8 cellular contexts compared by ENCODE assay signal in the genomic region with DNA sequence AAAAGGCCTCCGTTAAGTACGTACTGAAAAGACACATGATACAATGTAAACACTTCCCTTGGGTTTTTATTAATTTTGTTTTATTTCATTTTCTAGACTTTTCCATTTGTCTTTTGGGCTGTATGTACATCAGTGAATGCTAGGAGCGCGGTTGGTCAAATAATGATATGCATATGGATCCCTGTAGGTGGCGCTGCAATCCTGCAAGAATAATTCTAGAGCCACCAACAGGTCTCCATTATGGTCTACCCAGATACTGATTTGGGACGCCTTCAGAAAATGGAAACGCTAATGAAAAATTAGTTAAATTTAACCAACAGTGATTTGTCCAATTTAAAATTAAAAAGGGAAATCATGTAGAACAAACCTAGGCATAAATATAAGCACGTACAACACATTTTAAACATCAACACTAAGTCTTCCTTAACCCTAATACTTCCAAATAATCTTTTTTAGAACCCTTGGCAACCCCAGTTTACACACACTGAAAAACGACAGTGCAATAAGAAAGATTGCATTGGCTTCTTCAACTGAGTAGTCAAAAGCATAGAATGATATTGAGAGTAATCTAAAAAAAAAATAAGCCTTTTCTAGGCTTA.
DNase-seq lines count a peak whose midpoint lies in the region; ATAC-seq and TF ChIP-seq lines count a peak whose summit lies in the region.

No MANE protein-coding gene starts in this region.

- CTCF ChIA-PET in WTC11 (lab: Charles Lee) = no interaction called here

- H3K4me3 Mint-ChIP-seq in WTC11 = no peak overlapping the region

- no peaks in the 10 kb centered on the region for H3K9me3 Mint-ChIP-seq in WTC11

- TF ChIP-seq CTCF in WTC11 (IDR thresholded peaks at IDR 0.05) = peak; percentile 84

- no peak overlapping the region for H3K14ac ChIP-seq in trophoblast cell (ENCODE audit: low read length)

- no peaks in the 10 kb centered on the region for H3K27me3 ChIP-seq in trophoblast cell (ENCODE audit: insufficient read depth, low read length)
- H3K27me3 ChIP-seq in effector memory CD4-positive, alpha-beta T cell (replicated peaks; ENCODE audit: control insufficient read depth, insufficient read depth, low read length, poor library complexity, severe bottlenecking) = no peaks in the 10 kb centered on the region

- POLR2A ChIA-PET in WTC11 (lab: Charles Lee) = no interaction called here

- H3K4me3 ChIP-seq in trophoblast cell (ENCODE audit: low read depth, low read length) = no peak overlapping the region
- no peak overlapping the region for H3K4me3 ChIP-seq in effector memory CD4-positive, alpha-beta T cell (ENCODE audit: insufficient read depth, low read depth, low read length, poor library complexity, severe bottlenecking)

- no peak overlapping the region for H3K27ac ChIP-seq in trophoblast cell (ENCODE audit: low read depth, low read length)
- no peak overlapping the region for H3K27ac ChIP-seq in effector memory CD4-positive, alpha-beta T cell (ENCODE audit: insufficient read depth, low read length, poor library complexity, severe bottlenecking)

- no peak overlapping the region for H3K27ac Mint-ChIP-seq in WTC11

- peak; percentile 9 for DNase-seq in DMS 273 treated with DMSO at 0.1 percent for 48 hours (lab: John Stamatoyannopoulos, UW)
- peak; percentile 18 for DNase-seq in GM19240 (ENCODE audit: insufficient read length, low spot score)
- DNase-seq in NCI-H2107 (lab: John Stamatoyannopoulos, UW) = peak; percentile 60
- peak; percentile 73 for DNase-seq in WTC11 (ENCODE audit: low spot score)
- DNase-seq in glomerular endothelial cell (ENCODE audit: extremely low read depth, low read depth, low spot score) = peak; percentile 86
- peak; percentile 78 to 89 for DNase-seq in trophoblast cell
- no peak for DNase-seq in effector memory CD4-positive, alpha-beta T cell

- no peaks in the 10 kb centered on the region for H3K4me1 ChIP-seq in trophoblast cell (ENCODE audit: control insufficient read depth in 1 of 2, insufficient read depth in 2 of 2, low read length in 2 of 2)
- no peaks in the 10 kb centered on the region for H3K4me1 ChIP-seq in effector memory CD4-positive, alpha-beta T cell (ENCODE audit: control insufficient read depth, insufficient read depth, low read length, poor library complexity, severe bottlenecking)

- H2AFZ ChIP-seq in trophoblast cell (ENCODE audit: insufficient read depth, low read length, poor library complexity) = no peak overlapping the region

- no peak overlapping the region for H4K91ac ChIP-seq in trophoblast cell (ENCODE audit: low read depth, low read length)

- H4K12ac ChIP-seq in trophoblast cell (ENCODE audit: low read depth, low read length) = no peak overlapping the region

- H3K18ac ChIP-seq in trophoblast cell (ENCODE audit: low read length) = no peak overlapping the region

- H3K79me2 ChIP-seq in trophoblast cell (ENCODE audit: control insufficient read depth, insufficient read depth, low read length, poor library complexity) = no peaks in the 10 kb centered on the region

- H3K9ac ChIP-seq in trophoblast cell (ENCODE audit: low read length) = no peak overlapping the region

- no CpG with 5 or more reads among the region's 9 CpGs for WGBS in trophoblast cell (ENCODE audit: extremely low coverage, insufficient coverage, insufficient read length)

- ATAC-seq in HG03135 (IDR thresholded peaks at IDR 0.05; ENCODE audit: unreplicated experiment) = peak; percentile 95
- peak; percentile 93 for ATAC-seq in WTC11

- H2BK5ac ChIP-seq in trophoblast cell (ENCODE audit: low read depth, low read length, poor library complexity) = no peak overlapping the region

- no peaks in the 10 kb centered on the region for H3K9me3 ChIP-seq in trophoblast cell (ENCODE audit: insufficient read depth, low read depth, low read length)
- H3K9me3 ChIP-seq in effector memory CD4-positive, alpha-beta T cell (ENCODE audit: control insufficient read depth, low read length) = no peaks in the 10 kb centered on the region

- H2BK12ac ChIP-seq in trophoblast cell (ENCODE audit: low read length) = no peak overlapping the region

- no peak overlapping the region for H2AK5ac ChIP-seq in trophoblast cell (ENCODE audit: low read length)

- H3K4me2 ChIP-seq in trophoblast cell (ENCODE audit: low read length) = no peak overlapping the region

- H3K36me3 Mint-ChIP-seq in WTC11 = no peaks in the 10 kb centered on the region

- no peak overlapping the region for H3K4ac ChIP-seq in trophoblast cell (ENCODE audit: low read depth, low read length)

- H3K36me3 ChIP-seq in trophoblast cell (ENCODE audit: control insufficient read depth in 1 of 2, insufficient read depth in 2 of 2, low read length in 2 of 2) = no peaks in the 10 kb centered on the region
- H3K36me3 ChIP-seq in effector memory CD4-positive, alpha-beta T cell (ENCODE audit: control insufficient read depth, insufficient read depth, low read length) = no peaks in the 10 kb centered on the region

- H3K79me1 ChIP-seq in trophoblast cell (ENCODE audit: low read length) = peaks cover 2% of the 10 kb centered on the region

- H4K8ac ChIP-seq in trophoblast cell (ENCODE audit: low read depth, low read length) = no peak overlapping the region

- no peak overlapping the region for H3K23ac ChIP-seq in trophoblast cell (ENCODE audit: low read length)

- no peak overlapping the region for H2BK120ac ChIP-seq in trophoblast cell (ENCODE audit: insufficient read depth, low read length, poor library complexity)

- H3K4me1 Mint-ChIP-seq in WTC11 = peaks cover 16% of the 10 kb centered on the region

- no peaks in the 10 kb centered on the region for H3K27me3 Mint-ChIP-seq in WTC11 (ENCODE audit: low read depth)

TF ChIP-seq in WTC11, 78 proteins besides CTCF, POLR2A, EP300 and RAD21:
- TF ChIP-seq ZNF121 (CRISPR knock-in tag; IDR thresholded peaks at IDR 0.05) (no peak), SMAD4 (CRISPR knock-in tag; IDR thresholded peaks at IDR 0.05) (no peak), ZBTB21 (CRISPR knock-in tag; IDR thresholded peaks at IDR 0.05; ENCODE audit: borderline replicate concordance) (no peak), SP1 (CRISPR knock-in tag; conservative IDR thresholded peaks at IDR 0.05) (no peak), NFATC4 (CRISPR knock-in tag; IDR thresholded peaks at IDR 0.05) (no peak)
- TF ChIP-seq, protein P1, sequence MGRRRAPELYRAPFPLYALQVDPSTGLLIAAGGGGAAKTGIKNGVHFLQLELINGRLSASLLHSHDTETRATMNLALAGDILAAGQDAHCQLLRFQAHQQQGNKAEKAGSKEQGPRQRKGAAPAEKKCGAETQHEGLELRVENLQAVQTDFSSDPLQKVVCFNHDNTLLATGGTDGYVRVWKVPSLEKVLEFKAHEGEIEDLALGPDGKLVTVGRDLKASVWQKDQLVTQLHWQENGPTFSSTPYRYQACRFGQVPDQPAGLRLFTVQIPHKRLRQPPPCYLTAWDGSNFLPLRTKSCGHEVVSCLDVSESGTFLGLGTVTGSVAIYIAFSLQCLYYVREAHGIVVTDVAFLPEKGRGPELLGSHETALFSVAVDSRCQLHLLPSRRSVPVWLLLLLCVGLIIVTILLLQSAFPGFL (CRISPR knock-in tag; IDR thresholded peaks at IDR 0.05; ENCODE audit: borderline replicate concordance) = no peak
- TF ChIP-seq, protein P2, sequence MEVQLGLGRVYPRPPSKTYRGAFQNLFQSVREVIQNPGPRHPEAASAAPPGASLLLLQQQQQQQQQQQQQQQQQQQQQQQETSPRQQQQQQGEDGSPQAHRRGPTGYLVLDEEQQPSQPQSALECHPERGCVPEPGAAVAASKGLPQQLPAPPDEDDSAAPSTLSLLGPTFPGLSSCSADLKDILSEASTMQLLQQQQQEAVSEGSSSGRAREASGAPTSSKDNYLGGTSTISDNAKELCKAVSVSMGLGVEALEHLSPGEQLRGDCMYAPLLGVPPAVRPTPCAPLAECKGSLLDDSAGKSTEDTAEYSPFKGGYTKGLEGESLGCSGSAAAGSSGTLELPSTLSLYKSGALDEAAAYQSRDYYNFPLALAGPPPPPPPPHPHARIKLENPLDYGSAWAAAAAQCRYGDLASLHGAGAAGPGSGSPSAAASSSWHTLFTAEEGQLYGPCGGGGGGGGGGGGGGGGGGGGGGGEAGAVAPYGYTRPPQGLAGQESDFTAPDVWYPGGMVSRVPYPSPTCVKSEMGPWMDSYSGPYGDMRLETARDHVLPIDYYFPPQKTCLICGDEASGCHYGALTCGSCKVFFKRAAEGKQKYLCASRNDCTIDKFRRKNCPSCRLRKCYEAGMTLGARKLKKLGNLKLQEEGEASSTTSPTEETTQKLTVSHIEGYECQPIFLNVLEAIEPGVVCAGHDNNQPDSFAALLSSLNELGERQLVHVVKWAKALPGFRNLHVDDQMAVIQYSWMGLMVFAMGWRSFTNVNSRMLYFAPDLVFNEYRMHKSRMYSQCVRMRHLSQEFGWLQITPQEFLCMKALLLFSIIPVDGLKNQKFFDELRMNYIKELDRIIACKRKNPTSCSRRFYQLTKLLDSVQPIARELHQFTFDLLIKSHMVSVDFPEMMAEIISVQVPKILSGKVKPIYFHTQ (CRISPR knock-in tag; IDR thresholded peaks at IDR 0.05) = no peak

Comparison
In these comparisons a context has a peak if more than half of its experiments do, and no peak if none do; other contexts are left out.
1. DNase-seq: peak in DMS 273 treated with DMSO at 0.1 percent for 48 hours (single experiment), GM19240 (single experiment), NCI-H2107 (single experiment), WTC11 (single experiment), glomerular endothelial cell (single experiment) and trophoblast cell (2 of 2); none in effector memory CD4-positive, alpha-beta T cell (0 of 3).